20 cellular contexts compared by ENCODE assay signal in genomic region chr1:211313392-211313791, GRCh38. TPM values are rescaled to one million over a fixed set of nuclear protein-coding genes. Genes with fewer than 3 reads are reported as not detected.
DNase-seq lines count a peak whose midpoint lies in the region; ATAC-seq lines count a peak whose summit lies in the region.
"Had no signal": no experiment of that assay in that cellular context is flagged by ENCODE, and none has a peak within 500 bp of the region (broad histone marks: within the 10 kb centered on the region; RNA-seq: fewer than 3 reads in every experiment).

No MANE protein-coding gene starts in this region.

- no peaks in the 10 kb centered on the region for H3K27me3 Mint-ChIP-seq in stimulated activated naive CD8-positive, alpha-beta T cell treated with anti-CD3 and anti-CD28 coated beads, Interleukin-15, Interleukin-2, amounts not matched to agents 100 ng/mL and 50 ng/mL, for 24 hours
- H3K27me3 Mint-ChIP-seq in stimulated activated naive CD8-positive, alpha-beta T cell treated with anti-CD3 and anti-CD28 coated beads, Interleukin-15, amount 100 ng/mL, for 72 hours: no peaks in the 10 kb centered on the region
- no peaks in the 10 kb centered on the region for H3K27me3 Mint-ChIP-seq in T-helper 17 cell
- no peaks in the 10 kb centered on the region for H3K27me3 Mint-ChIP-seq in naive thymus-derived CD8-positive, alpha-beta T cell

- POLR2A ChIA-PET in naive thymus-derived CD8-positive, alpha-beta T cell (lab: Charles Lee): interaction anchor here (0.8 kb wide), 1 partner anchor 15 kb away, joined by 3 read pairs; no protein-coding TSS in a partner anchor

- peak overlapping the region; percentile 34 for H3K27ac Mint-ChIP-seq in stimulated activated naive CD8-positive, alpha-beta T cell treated with anti-CD3 and anti-CD28 coated beads, Interleukin-15, Interleukin-2, amounts not matched to agents 100 ng/mL and 50 ng/mL, for 24 hours
- H3K27ac Mint-ChIP-seq in stimulated activated naive CD8-positive, alpha-beta T cell treated with anti-CD3 and anti-CD28 coated beads, Interleukin-15, amount 100 ng/mL, for 72 hours: no peak overlapping the region
- H3K27ac Mint-ChIP-seq in T-helper 17 cell: peak overlapping the region; percentile 79
- peak overlapping the region in 9 of 10 donors; percentile 31 to 73 (median 49) for H3K27ac Mint-ChIP-seq in naive thymus-derived CD8-positive, alpha-beta T cell

- peaks cover 3% of the 10 kb centered on the region for H3K4me1 Mint-ChIP-seq in stimulated activated naive CD8-positive, alpha-beta T cell treated with anti-CD3 and anti-CD28 coated beads, Interleukin-15, Interleukin-2, amounts not matched to agents 100 ng/mL and 50 ng/mL, for 24 hours (ENCODE audit: low read depth)
- no peaks in the 10 kb centered on the region for H3K4me1 Mint-ChIP-seq in stimulated activated naive CD8-positive, alpha-beta T cell treated with anti-CD3 and anti-CD28 coated beads, Interleukin-15, amount 100 ng/mL, for 72 hours
- H3K4me1 Mint-ChIP-seq in T-helper 17 cell: peaks cover 9% of the 10 kb centered on the region
- H3K4me1 Mint-ChIP-seq in naive thymus-derived CD8-positive, alpha-beta T cell: peaks cover 2 to 8% (median 4%) of the 10 kb centered on the region in 4 donors

- DNase-seq in stimulated activated naive CD8-positive, alpha-beta T cell treated with anti-CD3 and anti-CD28 coated beads, Interleukin-15, amount 100 ng/mL, for 72 hours: no peak
- DNase-seq in T-helper 17 cell (no peak), A172 (ENCODE audit: low spot score) (no peak), NCI-H1436 (lab: John Stamatoyannopoulos, UW) (no peak), NCI-H2107 treated with DMSO at 0.1 percent for 48 hours (lab: John Stamatoyannopoulos, UW; ENCODE audit: unreplicated experiment) (no peak)
- no peak for DNase-seq in naive thymus-derived CD8-positive, alpha-beta T cell
- DNase-seq: DMS153, GDM1, H7, Kasumi-1, MM.1S, NCI-H1092, NCI-H146, NCI-H2081, NCI-H524, NCI-H82, SHP77 treated with DMSO at 0.1 percent for 48 hours, SK-N-SH had no signal

- H3K36me3 Mint-ChIP-seq in stimulated activated naive CD8-positive, alpha-beta T cell treated with anti-CD3 and anti-CD28 coated beads, Interleukin-15, Interleukin-2, amounts not matched to agents 100 ng/mL and 50 ng/mL, for 24 hours (ENCODE audit: low read depth): peaks cover 25% of the 10 kb centered on the region
- H3K36me3 Mint-ChIP-seq in T-helper 17 cell (ENCODE audit: low read depth): peaks cover 6% of the 10 kb centered on the region
- peaks cover 4 to 39% (median 9%) of the 10 kb centered on the region in 3 donors for H3K36me3 Mint-ChIP-seq in naive thymus-derived CD8-positive, alpha-beta T cell

- no peak for ATAC-seq in stimulated activated naive CD8-positive, alpha-beta T cell treated with anti-CD3 and anti-CD28 coated beads, Interleukin-15, amount 100 ng/mL, for 72 hours
- ATAC-seq in T-helper 17 cell: no peak
- ATAC-seq in naive thymus-derived CD8-positive, alpha-beta T cell: no peak

- no peaks in the 10 kb centered on the region for H3K9me3 Mint-ChIP-seq in stimulated activated naive CD8-positive, alpha-beta T cell treated with anti-CD3 and anti-CD28 coated beads, Interleukin-15, Interleukin-2, amounts not matched to agents 100 ng/mL and 50 ng/mL, for 24 hours
- no peaks in the 10 kb centered on the region for H3K9me3 Mint-ChIP-seq in stimulated activated naive CD8-positive, alpha-beta T cell treated with anti-CD3 and anti-CD28 coated beads, Interleukin-15, amount 100 ng/mL, for 72 hours
- H3K9me3 Mint-ChIP-seq in naive thymus-derived CD8-positive, alpha-beta T cell: no peaks in the 10 kb centered on the region
- H3K9me3 Mint-ChIP-seq: CD14-positive monocyte had no signal

- H3K4me3 Mint-ChIP-seq in stimulated activated naive CD8-positive, alpha-beta T cell treated with anti-CD3 and anti-CD28 coated beads, Interleukin-15, Interleukin-2, amounts not matched to agents 100 ng/mL and 50 ng/mL, for 24 hours: no peak overlapping the region
- H3K4me3 Mint-ChIP-seq in stimulated activated naive CD8-positive, alpha-beta T cell treated with anti-CD3 and anti-CD28 coated beads, Interleukin-15, amount 100 ng/mL, for 72 hours: no peak overlapping the region
- H3K4me3 Mint-ChIP-seq in T-helper 17 cell: no peak overlapping the region
- no peak overlapping the region for H3K4me3 Mint-ChIP-seq in naive thymus-derived CD8-positive, alpha-beta T cell
- H3K4me3 Mint-ChIP-seq: CD14-positive monocyte had no signal

- H3K9me3 ChIP-seq in T-helper 17 cell (ENCODE audit: control insufficient read depth, low read length, poor library complexity, severe bottlenecking): no peaks in the 10 kb centered on the region
- H3K9me3 ChIP-seq: SK-N-SH had no signal

RNA-seq across cellular contexts. Expression of gene TRAF5, which starts 13.2 kb away (rescaled TPM):
- 10 to 100 TPM; 52.3 to 59.9 TPM for total RNA-seq in T-helper 17 cell
- 10 to 100 TPM; 72.4 to 74.3 TPM for total RNA-seq in naive thymus-derived CD8-positive, alpha-beta T cell
- polyA plus RNA-seq in naive thymus-derived CD8-positive, alpha-beta T cell: 10 to 100 TPM; 18.2 to 32.5 (median 18.5) TPM
- total RNA-seq in A172 (2014; rRNA removed; shearing (Covaris generic)): 9.4 and 9.5 TPM in 2 replicates

RNA-seq across cellular contexts. Expression of gene RCOR3, which starts 54.2 kb away (rescaled TPM):
- 10 to 100 TPM; 58.5 to 64.0 TPM for total RNA-seq in T-helper 17 cell
- 10 to 100 TPM; 84.8 to 88.6 TPM for total RNA-seq in naive thymus-derived CD8-positive, alpha-beta T cell
- 10 to 100 TPM; 22.5 to 29.3 (median 24.7) TPM for polyA plus RNA-seq in naive thymus-derived CD8-positive, alpha-beta T cell
- 15.1 and 19.8 TPM in 2 replicates for total RNA-seq in A172 (2014; rRNA removed; shearing (Covaris generic))

Comparison
In these comparisons a context has a peak if more than half of its experiments do, and no peak if none do; other contexts are left out.
1. H3K27ac Mint-ChIP-seq: peak in stimulated activated naive CD8-positive, alpha-beta T cell treated with anti-CD3 and anti-CD28 coated beads, Interleukin-15, Interleukin-2, amounts not matched to agents 100 ng/mL and 50 ng/mL, for 24 hours (single experiment), T-helper 17 cell (single experiment) and naive thymus-derived CD8-positive, alpha-beta T cell (9 of 10); none in stimulated activated naive CD8-positive, alpha-beta T cell treated with anti-CD3 and anti-CD28 coated beads, Interleukin-15, amount 100 ng/mL, for 72 hours (0 of 2).